In genomic region chr7:30646154-30646553, GRCh38 we compare ENCODE assay signal across 19 cellular contexts. TPM values are rescaled to one million over a fixed set of nuclear protein-coding genes. Genes with fewer than 3 reads are reported as not detected.
"Had no signal": no experiment of that assay in that cellular context is flagged by ENCODE, and none has a peak within 500 bp of the region (broad histone marks: within the 10 kb centered on the region; RNA-seq: fewer than 3 reads in every experiment).

No MANE protein-coding gene starts in this region.

- H3K9me3 Mint-ChIP-seq: naive B cell; neural crest cell; stimulated activated effector memory CD8-positive, alpha-beta T cell treated with anti-CD3 and anti-CD28 coated beads, Interleukin-12 subunit alpha, Interleukin-12 subunit beta, amount 100 ng/mL, for 72 hours; T-helper 2 cell treated with Interferon-gamma antibody and Interleukin-4, amounts not matched to agents 5 μg/mL and 100 μg/mL, for 36 hours had no signal

- H3K4me3 ChIP-seq: dorsolateral prefrontal cortex, mucosa of descending colon, ovary, upper lobe of right lung had no signal

- H3K4me1 Mint-ChIP-seq: stimulated activated effector memory CD8-positive, alpha-beta T cell treated with anti-CD3 and anti-CD28 coated beads, Interleukin-12 subunit alpha, Interleukin-12 subunit beta, amount 100 ng/mL, for 72 hours had no signal

- H3K4me3 Mint-ChIP-seq: activated naive CD8-positive, alpha-beta T cell; naive B cell; stimulated activated effector memory CD8-positive, alpha-beta T cell treated with anti-CD3 and anti-CD28 coated beads, Interleukin-12 subunit alpha, Interleukin-12 subunit beta, amount 100 ng/mL, for 72 hours; T-helper 2 cell treated with Interferon-gamma antibody and Interleukin-4, amounts not matched to agents 5 μg/mL and 100 μg/mL, for 36 hours had no signal

- H3K4me1 ChIP-seq: foreskin keratinocyte, upper lobe of right lung had no signal

- H3K27me3 Mint-ChIP-seq: activated naive CD8-positive, alpha-beta T cell; naive B cell had no signal

- H3K9me3 ChIP-seq: mucosa of descending colon, ovary, upper lobe of right lung had no signal

- ATAC-seq: foreskin keratinocyte; left colon; mucosa of descending colon; sciatic nerve; stimulated activated effector memory CD8-positive, alpha-beta T cell treated with anti-CD3 and anti-CD28 coated beads, Interleukin-12 subunit alpha, Interleukin-12 subunit beta, amount 100 ng/mL, for 72 hours; upper lobe of right lung had no signal

- DNase-seq: activated CD4-positive, alpha-beta T cell treated with anti-CD3 and anti-CD28 coated beads, Interleukin-2, amount 50 U/mL, for 4 hours; activated gamma-delta T cell; amygdala; foreskin keratinocyte; hypothalamus; islet precursor cell; left colon; mucosa of descending colon; naive B cell; ovary; stimulated activated CD4-positive, alpha-beta T cell treated with anti-CD3 and anti-CD28 coated beads, Interleukin-4, amount 100 ng/mL, for 24 hours; upper lobe of right lung had no signal

- H3K27ac Mint-ChIP-seq: activated naive CD8-positive, alpha-beta T cell; stimulated activated effector memory CD8-positive, alpha-beta T cell treated with anti-CD3 and anti-CD28 coated beads, Interleukin-12 subunit alpha, Interleukin-12 subunit beta, amount 100 ng/mL, for 72 hours had no signal

- H3K27ac ChIP-seq: dorsolateral prefrontal cortex, foreskin keratinocyte, ovary, upper lobe of right lung had no signal

- H3K36me3 ChIP-seq: ovary had no signal

- H3K27me3 ChIP-seq: dorsolateral prefrontal cortex, foreskin keratinocyte, ovary, upper lobe of right lung had no signal

RNA-seq across cellular contexts. Expression of gene CRHR2, which starts 36.1 kb away (rescaled TPM):
- total RNA-seq: fibroblast of lung, foreskin keratinocyte, mucosa of descending colon, neural crest cell, upper lobe of right lung had no signal
